Comparison of ENCODE assay signal across 8 cellular contexts in the genomic region with DNA sequence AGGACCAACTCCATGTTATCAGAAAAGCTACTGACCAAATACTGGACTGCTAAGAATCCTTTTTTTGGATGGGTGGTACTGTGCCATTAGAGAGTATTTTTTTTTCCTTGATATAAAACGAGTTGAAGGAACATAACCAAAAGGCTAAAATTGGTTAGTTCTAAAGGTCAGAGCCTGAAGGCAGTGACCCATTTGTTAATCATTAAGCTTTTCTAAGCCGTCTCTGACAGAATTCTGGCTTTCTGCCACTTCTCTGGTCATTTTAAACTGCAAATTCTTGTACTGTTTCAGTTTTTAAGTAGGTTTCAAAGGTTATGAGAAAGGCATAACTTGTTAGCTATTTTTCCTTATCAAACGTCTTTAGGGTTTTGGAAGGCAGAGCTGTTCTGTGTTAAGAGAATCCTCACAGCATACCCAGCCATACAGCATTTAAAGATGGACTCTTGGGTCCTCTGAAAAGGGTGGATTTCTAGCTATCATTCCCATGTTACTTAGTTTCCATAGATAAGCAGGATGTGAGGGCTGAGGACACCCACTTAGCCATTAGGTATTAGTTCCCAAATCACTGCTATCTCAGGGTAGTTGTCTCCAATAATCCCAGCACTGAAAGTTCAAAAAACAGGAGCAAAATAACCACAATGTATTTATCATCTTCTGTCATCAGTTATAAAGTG.
A peak's percentile ranks its signal among the peaks of the same experiment; 100 is the strongest.
DNase-seq lines count a peak whose midpoint lies in the region; TF ChIP-seq lines count a peak whose summit lies in the region.

No MANE protein-coding gene starts in this region.

- H3K9me3 Mint-ChIP-seq in activated naive CD4-positive, alpha-beta T cell treated with anti-CD3 and anti-CD28 coated beads for 36 hours, result peaks cover 3% of the 10 kb centered on the region

- in situ Hi-C loops in GM13977 (cut with MboI; ENCODE audit: low pct_unique_long_range_greater_than_20kb, low sequenced_read_pairs, unreplicated experiment) (loop anchor here (5.0 to 10.0 kb wide), 3 partner anchors 114 to 524 kb away; a partner anchor contains a TSS), GM23248 (cut with MboI) (no loop called here)

- H3K4me3 Mint-ChIP-seq in activated naive CD4-positive, alpha-beta T cell treated with anti-CD3 and anti-CD28 coated beads for 36 hours, result no peak overlapping the region

- H3K9me3 ChIP-seq in GM23248 (ENCODE audit: low read depth) (no peaks in the 10 kb centered on the region), esophagus squamous epithelium (no peaks in the 10 kb centered on the region), skeletal muscle satellite cell (replicated peaks; ENCODE audit: low read length) (no peaks in the 10 kb centered on the region)

- H3K4me3 ChIP-seq in GM23248 (no peak overlapping the region), esophagus squamous epithelium (peak overlapping the region in 2 of 4 donors; percentile 5 to 44), skeletal muscle satellite cell (ENCODE audit: low read length) (no peak overlapping the region)

- no peaks in the 10 kb centered on the region for H4K20me1 ChIP-seq in GM23248 (ENCODE audit: insufficient read depth)

- no peaks in the 10 kb centered on the region for H3K27me3 Mint-ChIP-seq in activated naive CD4-positive, alpha-beta T cell treated with anti-CD3 and anti-CD28 coated beads for 36 hours (ENCODE audit: low read depth)

- H3K4me2 ChIP-seq in GM23248 (ENCODE audit: unreplicated experiment) (peak overlapping the region; percentile 33), skeletal muscle satellite cell (ENCODE audit: low read length) (peak overlapping the region; percentile 18)

- CTCF ChIA-PET in activated naive CD4-positive, alpha-beta T cell treated with anti-CD3 and anti-CD28 coated beads for 36 hours (lab: Charles Lee), result interaction anchor here (0.6 to 1.8 kb wide), 10 partner anchors 9 to 535 kb away, joined by 3 to 6 read pairs (median 4); no protein-coding TSS in a partner anchor

- H3K79me2 ChIP-seq in GM23248 (ENCODE audit: insufficient read depth), result no peaks in the 10 kb centered on the region

- intact Hi-C loops in esophagus squamous epithelium (cut with DNase I), result loop anchor here (10.0 kb wide), 1 partner anchor 532 kb away; no protein-coding TSS in a partner anchor
- intact Hi-C loops in activated naive CD4-positive, alpha-beta T cell treated with anti-CD3 and anti-CD28 coated beads for 36 hours (cut with micrococcal nuclease), result loop anchor here (2.0 to 5.0 kb wide), 4 partner anchors 116 to 624 kb away; no protein-coding TSS in a partner anchor

- no peak overlapping the region for H3K9ac ChIP-seq in GM23248
- no peak overlapping the region for H3K9ac ChIP-seq in skeletal muscle satellite cell (ENCODE audit: low read depth, low read length)

- no peak for TF ChIP-seq POLR2A in esophagus squamous epithelium (IDR thresholded peaks at IDR 0.05)

- no peaks in the 10 kb centered on the region for H3K36me3 Mint-ChIP-seq in activated naive CD4-positive, alpha-beta T cell treated with anti-CD3 and anti-CD28 coated beads for 36 hours (ENCODE audit: low read depth)

- DNase-seq in GM13977 (ENCODE audit: low spot score) (peak; percentile 17), GM23248 (peak; percentile 7), M059J (ENCODE audit: low read depth) (peak; percentile 78), esophagus squamous epithelium (lab: John Stamatoyannopoulos, UW) (no peak), NCI-H2171 (lab: John Stamatoyannopoulos, UW) (no peak), DMS153 (lab: John Stamatoyannopoulos, UW) (no peak)
- no peak for DNase-seq in activated naive CD4-positive, alpha-beta T cell treated with anti-CD3 and anti-CD28 coated beads for 36 hours

- H3K4me1 ChIP-seq in GM23248 (ENCODE audit: insufficient read depth) (peaks cover 10% of the 10 kb centered on the region), esophagus squamous epithelium (peaks cover 8 to 34% (median 19%) of the 10 kb centered on the region in 3 donors), skeletal muscle satellite cell (ENCODE audit: control insufficient read depth, insufficient read depth, low read length) (peaks cover 17% of the 10 kb centered on the region)

- no peak overlapping the region for H3K27ac Mint-ChIP-seq in activated naive CD4-positive, alpha-beta T cell treated with anti-CD3 and anti-CD28 coated beads for 36 hours

- 15 to 17% methylated on average over 3 of the region's 3 CpGs for WGBS in GM23248 (ENCODE audit: low coverage in 1 of 2, low lambda C conversion rate in 2 of 2, missing lambda C conversion rate in 2 of 2), 2 experiments
- WGBS in esophagus squamous epithelium, 2 donors, result 3 to 5% methylated on average over 3 of the region's 3 CpGs

- H3K36me3 ChIP-seq in GM23248 (ENCODE audit: low read depth) (no peaks in the 10 kb centered on the region), esophagus squamous epithelium (no peaks in the 10 kb centered on the region), skeletal muscle satellite cell (ENCODE audit: insufficient read depth, low read length) (no peaks in the 10 kb centered on the region)

- no peaks in the 10 kb centered on the region for H3F3A ChIP-seq in GM23248 (ENCODE audit: insufficient read depth)

- no peaks in the 10 kb centered on the region for H3K9me2 ChIP-seq in GM23248 (ENCODE audit: insufficient read depth)

- H3K27me3 ChIP-seq in GM23248 (replicated peaks; ENCODE audit: insufficient read depth) (no peaks in the 10 kb centered on the region), esophagus squamous epithelium (no peaks in the 10 kb centered on the region), skeletal muscle satellite cell (ENCODE audit: control insufficient read depth, insufficient read depth, low read length) (no peaks in the 10 kb centered on the region)

- H3K27ac ChIP-seq in GM23248 (no peak overlapping the region), esophagus squamous epithelium (peak overlapping the region in 3 of 4 donors; percentile 59 to 71 (median 68))

- peaks cover 19% of the 10 kb centered on the region for H3K4me1 Mint-ChIP-seq in activated naive CD4-positive, alpha-beta T cell treated with anti-CD3 and anti-CD28 coated beads for 36 hours (ENCODE audit: low read depth)

- TF ChIP-seq CTCF in GM13977 (IDR thresholded peaks at IDR 0.05; ENCODE audit: extremely low read depth, insufficient read depth, missing control alignments) (no peak), esophagus squamous epithelium (IDR thresholded peaks at IDR 0.05) (no peak)

- peak overlapping the region; percentile 43 for H2AFZ ChIP-seq in GM23248

Comparison
In these comparisons a context has a peak if more than half of its experiments do, and no peak if none do; other contexts are left out.
1. DNase-seq: peak in GM13977 (single experiment), GM23248 (single experiment) and M059J (single experiment); none in esophagus squamous epithelium (single experiment), NCI-H2171 (single experiment), DMS153 (single experiment) and activated naive CD4-positive, alpha-beta T cell treated with anti-CD3 and anti-CD28 coated beads for 36 hours (single experiment).